8 cellular contexts compared by ENCODE assay signal in the genomic region with DNA sequence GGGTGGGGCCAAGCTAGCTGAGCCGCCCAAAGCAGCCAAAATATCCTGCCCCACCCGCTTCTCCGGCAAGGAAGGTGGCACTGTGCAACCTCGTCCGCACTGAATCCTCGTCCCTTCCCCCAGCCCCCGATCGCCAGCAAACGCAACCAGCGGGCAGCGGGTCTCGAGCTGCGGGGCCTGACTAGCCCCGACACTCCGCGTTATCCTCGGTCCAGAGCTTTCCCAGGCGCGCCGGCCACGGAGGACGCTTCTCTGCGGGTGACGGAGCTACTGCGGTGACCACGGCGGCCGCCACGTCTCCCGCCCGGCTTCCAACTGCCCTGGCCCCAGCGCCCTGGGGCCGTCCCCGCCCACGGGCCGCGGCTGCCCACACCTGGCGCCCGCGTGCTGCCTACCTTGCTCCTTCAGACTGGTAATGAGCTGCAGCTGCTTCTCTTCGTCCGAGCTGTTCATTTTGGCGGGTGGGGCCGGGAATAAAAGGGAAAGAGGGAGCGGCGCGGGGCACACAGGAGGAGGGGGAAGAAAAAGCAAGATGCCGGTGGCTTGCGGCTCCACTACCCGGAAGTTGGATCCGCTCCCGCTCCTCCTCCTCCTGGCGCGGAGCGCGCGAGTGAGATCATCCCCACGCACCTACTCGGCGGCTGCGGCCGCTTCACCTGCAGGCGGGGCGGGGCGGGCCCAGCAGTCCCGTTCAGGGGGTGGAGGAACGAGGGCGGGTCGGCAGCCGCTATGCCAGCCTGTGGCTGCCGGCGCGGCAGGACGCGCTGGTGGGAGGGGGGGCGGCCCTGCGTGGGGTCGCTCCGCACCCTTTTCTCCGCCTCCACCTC. TPM values are rescaled to one million over a fixed set of nuclear protein-coding genes. Genes with fewer than 3 reads are reported as not detected.
A peak's percentile ranks its signal among the peaks of the same experiment; 100 is the strongest.
DNase-seq lines count a peak whose midpoint lies in the region; ATAC-seq and TF ChIP-seq lines count a peak whose summit lies in the region.

TSS of gene SHTN1 (minus strand) at position 561 of the 827 bp plus-strand sequence. CDS start at position 453, 108 bp downstream.

- H3K27ac Mint-ChIP-seq in CD14-positive monocyte: peak within 1 kb of the TSS; percentile 83 to 92 (median 89)
- no peak within 1 kb of the TSS for H3K27ac Mint-ChIP-seq in activated naive CD8-positive, alpha-beta T cell

- no peak for TF ChIP-seq CTCF in CD14-positive monocyte (IDR thresholded peaks at IDR 0.05)

- DNase-seq in CD14-positive monocyte (ENCODE audit: low spot score) (peak; percentile 58), HS-5 (ENCODE audit: low read depth) (peak; percentile 14), NOMO-1 treated with dmso at 0.1 percent for 144 hours (lab: John Stamatoyannopoulos, UW; ENCODE audit: unreplicated experiment) (peak; percentile 16), Right ventricle myocardium inferior (ENCODE audit: missing footprints) (peak; percentile 75), nucleus accumbens (lab: John Stamatoyannopoulos, UW) (peak in 53 of 56 donors; percentile 36 to 90 (median 74)), epidermal melanocyte (ENCODE audit: insufficient read length, low spot score) (no peak)

- peak; percentile 69 for ATAC-seq in GM19438 (IDR thresholded peaks at IDR 0.05; ENCODE audit: low read depth, unreplicated experiment)
- peak; percentile 86 for ATAC-seq in Right ventricle myocardium inferior

- H3K4me3 Mint-ChIP-seq in CD14-positive monocyte: peak within 1 kb of the TSS; percentile 94 to 96
- peak within 1 kb of the TSS; percentile 70 for H3K4me3 Mint-ChIP-seq in activated naive CD8-positive, alpha-beta T cell

- intact Hi-C loops in CD14-positive monocyte (cut with micrococcal nuclease) (loop anchor here (2.0 to 10.0 kb wide), 2 partner anchors 50 to 56 kb away; no protein-coding TSS in a partner anchor), Right ventricle myocardium inferior (cut with DNase I) (no loop called here)

- H3K4me1 Mint-ChIP-seq in CD14-positive monocyte: peaks cover 46% of the 10 kb centered on the region
- peaks cover 6% of the 10 kb centered on the region for H3K4me1 Mint-ChIP-seq in activated naive CD8-positive, alpha-beta T cell (ENCODE audit: low read depth)

- H3K9me3 Mint-ChIP-seq in CD14-positive monocyte: peaks cover 0 to 4% (median 0%) of the 10 kb centered on the region in 7 donors
- no peaks in the 10 kb centered on the region for H3K9me3 Mint-ChIP-seq in activated naive CD8-positive, alpha-beta T cell (ENCODE audit: low read depth)

- H3K36me3 Mint-ChIP-seq in CD14-positive monocyte: peaks cover 3 to 7% of the 10 kb centered on the region in 2 donors
- no peaks in the 10 kb centered on the region for H3K36me3 Mint-ChIP-seq in activated naive CD8-positive, alpha-beta T cell

- H3K27me3 Mint-ChIP-seq in CD14-positive monocyte (ENCODE audit: low read depth in 3 of 3): peaks cover 0 to 11% (median 10%) of the 10 kb centered on the region in 3 donors
- H3K27me3 Mint-ChIP-seq in activated naive CD8-positive, alpha-beta T cell: peaks cover 29% of the 10 kb centered on the region

RNA-seq across cellular contexts. Expression of gene SHTN1, which starts in this region (rescaled TPM):
- 10 to 100 TPM; 14.4 to 14.9 TPM for polyA plus RNA-seq in CD14-positive monocyte
- 3.7 TPM for total RNA-seq in Right ventricle myocardium inferior
